Comparison of ENCODE assay signal across 14 cellular contexts in the genomic region with DNA sequence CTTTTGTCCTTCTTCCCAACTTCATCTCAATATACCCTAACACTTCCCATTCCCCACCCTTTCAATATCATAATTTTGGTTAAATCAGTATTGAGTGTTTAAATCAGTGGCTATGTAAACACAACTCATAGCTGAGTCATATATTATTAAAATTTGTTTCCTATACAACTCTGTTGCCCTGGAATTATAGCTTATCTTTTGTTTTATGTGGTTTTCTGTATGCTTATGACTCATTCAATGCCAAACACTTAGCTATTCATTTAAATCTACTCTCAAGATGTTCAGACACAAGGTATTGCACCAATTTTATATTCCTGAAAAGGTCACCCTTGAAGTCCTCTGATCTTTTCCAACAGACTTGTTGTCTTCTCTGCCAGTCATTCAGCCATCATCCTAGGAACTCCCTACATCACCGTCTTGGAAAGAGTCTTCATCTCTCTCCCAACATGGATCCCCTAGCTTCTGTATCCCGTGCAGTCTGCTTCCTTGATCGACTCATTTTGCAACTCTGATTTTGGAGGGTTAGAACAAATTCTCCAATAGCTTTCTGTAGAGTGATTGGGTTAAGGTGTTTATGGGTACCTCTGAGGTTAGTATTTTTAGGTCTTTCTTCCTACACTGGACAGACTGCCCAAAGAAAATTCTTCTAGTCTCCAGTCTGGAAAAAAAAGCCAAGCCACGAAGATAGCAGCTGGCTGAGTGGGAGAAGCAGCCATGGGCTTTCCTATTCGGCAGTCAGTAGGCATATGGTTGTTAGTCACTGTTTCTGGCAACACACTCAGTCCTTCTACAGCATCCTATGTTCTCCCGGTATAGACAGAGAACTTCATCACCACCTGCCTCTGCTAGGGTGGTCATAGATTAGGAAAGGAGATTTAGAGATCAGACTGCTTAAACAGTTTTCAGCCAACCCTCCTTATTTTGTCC.
DNase-seq lines count a peak whose midpoint lies in the region; ATAC-seq and TF ChIP-seq lines count a peak whose summit lies in the region.
"Had no signal": no experiment of that assay in that cellular context is flagged by ENCODE, and none has a peak within 500 bp of the region (broad histone marks: within the 10 kb centered on the region; RNA-seq: fewer than 3 reads in every experiment).

No MANE protein-coding gene starts in this region.

- H3K27me3 Mint-ChIP-seq in H9 (ENCODE audit: low read depth), result no peaks in the 10 kb centered on the region
- H3K27me3 Mint-ChIP-seq: activated CD4-positive, alpha-beta T cell treated with anti-CD3 and anti-CD28 coated beads, Interleukin-2, amount 10 ng/mL, durations not matched to agents 24 days and 14 days had no signal

- ATAC-seq in HCT116 (peak; percentile 88), esophagus mucosa (peak; percentile 67)
- ATAC-seq: sciatic nerve had no signal

- no peak overlapping the region for H2BK20ac ChIP-seq in H9 (ENCODE audit: low read depth, low read length, poor library complexity, severe bottlenecking)

- no peak overlapping the region for H3K23ac ChIP-seq in H9 (ENCODE audit: insufficient read length, low read depth, low read length)

- TF ChIP-seq CTCF in HCT116 (IDR thresholded peaks at IDR 0.05 in 2 of 3, conservative IDR thresholded peaks at IDR 0.05 in 1 of 3; ENCODE audit: borderline replicate concordance in 1 of 3, insufficient read depth in 1 of 3, low read depth in 2 of 3, low read length in 2 of 3), result no peak
- no peak for TF ChIP-seq CTCF in retinal pigment epithelial cell (conservative IDR thresholded peaks at IDR 0.05; ENCODE audit: low read depth, low read length)
- no peak for TF ChIP-seq CTCF in adrenal gland (IDR thresholded peaks at IDR 0.05)
- no peak for TF ChIP-seq CTCF in H9 (conservative IDR thresholded peaks at IDR 0.05)

- H3K18ac ChIP-seq in H9 (ENCODE audit: insufficient read length, low read depth, low read length), result no peak overlapping the region

- H3K27ac ChIP-seq in HCT116 (ENCODE audit: low read depth, low read length), result peak overlapping the region; percentile 49
- no peak overlapping the region for H3K27ac ChIP-seq in adrenal gland
- H3K27ac ChIP-seq in H9 (ENCODE audit: insufficient read length, low read depth, low read length), result no peak overlapping the region
- H3K27ac ChIP-seq: esophagus muscularis mucosa had no signal

- DNase-seq in HCT116 (ENCODE audit: low read depth, low spot score), result peak; percentile 81
- DNase-seq in RKO (ENCODE audit: low spot score), result peak; percentile 8
- DNase-seq in retinal pigment epithelial cell (ENCODE audit: low read depth), result peak; percentile 55
- no peak for DNase-seq in adrenal gland
- no peak for DNase-seq in T-helper 9 cell
- no peak for DNase-seq in H9
- DNase-seq: activated CD4-positive, alpha-beta T cell treated with anti-CD3 and anti-CD28 coated beads, Interleukin-2, amount 10 ng/mL, durations not matched to agents 24 days and 14 days; Caco-2; NCI-H1417 treated with DMSO at 0.1 percent for 48 hours; NCI-H69 had no signal

- no peak overlapping the region for H4K91ac ChIP-seq in H9 (ENCODE audit: insufficient read length, low read depth, low read length)

- no peak overlapping the region for H4K5ac ChIP-seq in H9 (ENCODE audit: insufficient read length, low read depth, low read length)

- no peak overlapping the region for H2BK5ac ChIP-seq in H9 (ENCODE audit: insufficient read length, low read length)

- H3K9me2 ChIP-seq in HCT116 (ENCODE audit: insufficient read depth), result 0 out of 2 replicates have a peak, but pooled peaks cover under 1% of the 10 kb centered on the region

- no peaks in the 10 kb centered on the region for H3K36me3 ChIP-seq in HCT116 (ENCODE audit: control insufficient read depth in 1 of 2, insufficient read depth in 2 of 2, low read length in 2 of 2)
- H3K36me3 ChIP-seq in adrenal gland (replicated peaks in 1 of 2), result no peaks in the 10 kb centered on the region
- H3K36me3 ChIP-seq: esophagus muscularis mucosa had no signal

- H3K36me3 Mint-ChIP-seq in H9 (ENCODE audit: insufficient read depth in 1 of 3, low read depth in 3 of 3), result no peaks in the 10 kb centered on the region

- H3K4me3 Mint-ChIP-seq in H9, result no peak overlapping the region
- H3K4me3 Mint-ChIP-seq: activated CD4-positive, alpha-beta T cell treated with anti-CD3 and anti-CD28 coated beads, Interleukin-2, amount 10 ng/mL, durations not matched to agents 24 days and 14 days; activated T-helper 1 cell treated with anti-CD3 and anti-CD28 coated beads, Interleukin-12 subunit alpha, Interleukin-12 subunit beta, Interleukin-2, Interleukin-4 antibody, amounts not matched to agents 30 ng/mL and 10 ng/mL and 1 ng/mL, durations not matched to agents 14 hours and 24 hours and 36 hours had no signal

- H2AFZ ChIP-seq in HCT116 (ENCODE audit: low read depth, low read length, poor library complexity, severe bottlenecking) (peak overlapping the region; percentile 24), H9 (ENCODE audit: low read length) (no peak overlapping the region)

- H2BK12ac ChIP-seq in H9 (ENCODE audit: insufficient read length, low read depth, low read length), result no peak overlapping the region

- no peak for TF ChIP-seq RAD21 in HCT116 (IDR thresholded peaks at IDR 0.05; ENCODE audit: low read depth)

- H3K14ac ChIP-seq in H9 (ENCODE audit: insufficient read depth, low read length), result no peak overlapping the region

- no peaks in the 10 kb centered on the region for H3K27me3 ChIP-seq in HCT116 (ENCODE audit: insufficient read depth, low read length)
- no peaks in the 10 kb centered on the region for H3K27me3 ChIP-seq in adrenal gland
- H3K27me3 ChIP-seq in H9 (ENCODE audit: insufficient read depth, low read length), result no peaks in the 10 kb centered on the region
- H3K27me3 ChIP-seq: esophagus muscularis mucosa had no signal

- intact Hi-C loops in HCT116 (cut with micrococcal nuclease) (no loop called here), adrenal gland (cut with DNase I) (no loop called here)

- no peak overlapping the region for H3K4ac ChIP-seq in H9 (ENCODE audit: low read depth, low read length)

- no peak overlapping the region for H3K9ac ChIP-seq in HCT116 (ENCODE audit: low read length)
- no peak overlapping the region for H3K9ac ChIP-seq in H9 (ENCODE audit: extremely low read depth, insufficient read length, low read length)

- CTCF ChIA-PET in HCT116 (lab: Charles Lee), result no interaction called here

- H4K20me1 ChIP-seq in HCT116 (ENCODE audit: insufficient read depth), result no peaks in the 10 kb centered on the region
- H4K20me1 ChIP-seq in H9 (ENCODE audit: control insufficient read depth, insufficient read depth, insufficient read length), result no peaks in the 10 kb centered on the region

- H3K4me2 ChIP-seq in HCT116 (ENCODE audit: low read length), result peak overlapping the region; percentile 49
- no peak overlapping the region for H3K4me2 ChIP-seq in H9 (ENCODE audit: insufficient read depth, insufficient read length, low read length)

- no peak overlapping the region for H3K27ac Mint-ChIP-seq in H9
- H3K27ac Mint-ChIP-seq: activated CD4-positive, alpha-beta T cell treated with anti-CD3 and anti-CD28 coated beads, Interleukin-2, amount 10 ng/mL, durations not matched to agents 24 days and 14 days; activated T-helper 1 cell treated with anti-CD3 and anti-CD28 coated beads, Interleukin-12 subunit alpha, Interleukin-12 subunit beta, Interleukin-2, Interleukin-4 antibody, amounts not matched to agents 30 ng/mL and 10 ng/mL and 1 ng/mL, durations not matched to agents 14 hours and 24 hours and 36 hours had no signal

- no peak overlapping the region for H2BK120ac ChIP-seq in H9 (ENCODE audit: low read depth, low read length, poor library complexity, severe bottlenecking)

- H3K9me3 Mint-ChIP-seq in H9, result no peaks in the 10 kb centered on the region
- H3K9me3 Mint-ChIP-seq: activated CD4-positive, alpha-beta T cell treated with anti-CD3 and anti-CD28 coated beads, Interleukin-2, amount 10 ng/mL, durations not matched to agents 24 days and 14 days; activated T-helper 1 cell treated with anti-CD3 and anti-CD28 coated beads, Interleukin-12 subunit alpha, Interleukin-12 subunit beta, Interleukin-2, Interleukin-4 antibody, amounts not matched to agents 30 ng/mL and 10 ng/mL and 1 ng/mL, durations not matched to agents 14 hours and 24 hours and 36 hours had no signal

- H3K23me2 ChIP-seq in H9 (ENCODE audit: insufficient read length, low read depth, low read length, poor library complexity, severe bottlenecking), result no peaks in the 10 kb centered on the region

- H3T11ph ChIP-seq in H9 (ENCODE audit: low read length), result no peak overlapping the region

- H3K4me1 ChIP-seq in HCT116 (ENCODE audit: control insufficient read depth in 1 of 2, insufficient read depth in 2 of 2, low read length in 2 of 2) (peaks cover 19 to 23% of the 10 kb centered on the region in 2 experiments), adrenal gland (replicated peaks in 1 of 2) (no peaks in the 10 kb centered on the region), H9 (ENCODE audit: insufficient read depth, low read length) (no peaks in the 10 kb centered on the region)
- H3K4me1 ChIP-seq: esophagus muscularis mucosa had no signal

- H2AK5ac ChIP-seq in H9 (ENCODE audit: insufficient read length, low read length), result no peak overlapping the region

- H3K9me3 ChIP-seq in HCT116 (ENCODE audit: control insufficient read depth in 1 of 2, insufficient read depth in 1 of 2, low read depth in 1 of 2, low read length in 2 of 2) (no peaks in the 10 kb centered on the region), adrenal gland (replicated peaks in 1 of 3) (no peaks in the 10 kb centered on the region), H9 (ENCODE audit: control insufficient read depth, low read depth, low read length) (no peaks in the 10 kb centered on the region)
- H3K9me3 ChIP-seq: Caco-2, esophagus muscularis mucosa had no signal

- 82 to 93% (median 87%) methylated on average over 6 of the region's 6 CpGs for WGBS in adrenal gland, 4 donors
- WGBS in H9 (ENCODE audit: extremely low coverage, insufficient read length, low lambda C conversion rate), result no CpG with 5 or more reads among the region's 6 CpGs

- H3K4me3 ChIP-seq in HCT116 (replicated peaks in 1 of 2; ENCODE audit: low read depth in 1 of 2, low read length in 2 of 2), result 0 out of 4 replicates have a peak overlapping the region, but pooled peaks of 1 of the 2 experiments have one; percentile 16
- H3K4me3 ChIP-seq in retinal pigment epithelial cell (ENCODE audit: low read length), result no peak overlapping the region
- H3K4me3 ChIP-seq in adrenal gland, result no peak overlapping the region
- H3K4me3 ChIP-seq: esophagus muscularis mucosa had no signal

- no peak overlapping the region for H4K8ac ChIP-seq in H9 (replicated peaks; ENCODE audit: insufficient read length, low read depth, low read length)

- POLR2A ChIA-PET in HCT116 (lab: Charles Lee), result no interaction called here

- no peaks in the 10 kb centered on the region for H3K4me1 Mint-ChIP-seq in H9
- H3K4me1 Mint-ChIP-seq: activated CD4-positive, alpha-beta T cell treated with anti-CD3 and anti-CD28 coated beads, Interleukin-2, amount 10 ng/mL, durations not matched to agents 24 days and 14 days had no signal

- no peaks in the 10 kb centered on the region for H3K79me2 ChIP-seq in HCT116 (ENCODE audit: insufficient read depth, low read length)
- no peaks in the 10 kb centered on the region for H3K79me2 ChIP-seq in H9 (ENCODE audit: insufficient read depth, low read length)

- BruUV-seq in HCT116 (replicated peaks; lab: Mats Ljungman, UMichigan), result no TSS peak

- RAD21 ChIA-PET in HCT116 (lab: Charles Lee; ENCODE audit: low non-redundant PET in 1 of 2, low total read pairs in 2 of 2, uncharacterized antibody in 2 of 2, unreplicated experiment in 2 of 2), result no interaction called here

- H2BK15ac ChIP-seq in H9 (ENCODE audit: low read depth, low read length), result no peak overlapping the region

- H3K56ac ChIP-seq in H9 (ENCODE audit: insufficient read length, low read depth, low read length), result no peak overlapping the region

- TF ChIP-seq POLR2A in HCT116 (IDR thresholded peaks at IDR 0.05; ENCODE audit: borderline replicate concordance, extremely low read depth, insufficient read depth, insufficient read length) (no peak), adrenal gland (IDR thresholded peaks at IDR 0.05) (no peak)

- no peaks in the 10 kb centered on the region for H3K79me1 ChIP-seq in H9 (ENCODE audit: insufficient read depth, low read depth, low read length, poor library complexity, severe bottlenecking)

Comparison
In these comparisons a context has a peak if more than half of its experiments do, and no peak if none do; other contexts are left out.
1. DNase-seq: peak in HCT116 (single experiment), RKO (single experiment) and retinal pigment epithelial cell (single experiment); none in adrenal gland (0 of 7), T-helper 9 cell (single experiment) and H9 (single experiment).